22 cellular contexts compared by ENCODE assay signal in the genomic region with DNA sequence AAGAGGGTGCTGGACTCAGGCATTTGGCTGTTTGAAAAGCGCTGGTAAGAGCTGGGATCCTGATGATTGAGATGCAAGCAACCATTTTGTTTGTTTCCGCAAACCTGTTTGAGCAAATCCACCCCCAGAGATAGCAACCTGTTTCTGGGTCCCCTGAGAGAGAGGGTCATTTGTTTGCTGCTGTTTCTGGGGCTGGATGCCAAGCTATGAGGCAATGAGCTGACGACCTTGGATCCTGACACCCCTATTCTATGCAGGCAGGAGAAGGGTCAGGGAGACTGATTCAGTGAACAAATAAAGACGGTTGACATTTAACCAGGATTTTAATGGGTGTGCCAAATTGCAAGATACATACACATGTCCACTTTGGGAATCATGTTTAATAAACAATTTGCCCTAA. TPM values are rescaled to one million over a fixed set of nuclear protein-coding genes. Genes with fewer than 3 reads are reported as not detected.
DNase-seq lines count a peak whose midpoint lies in the region; ATAC-seq, FAIRE-seq and TF ChIP-seq lines count a peak whose summit lies in the region.
"Had no signal": no experiment of that assay in that cellular context is flagged by ENCODE, and none has a peak within 500 bp of the region (broad histone marks: within the 10 kb centered on the region; RNA-seq: fewer than 3 reads in every experiment).

No MANE protein-coding gene starts in this region.

- no peaks in the 10 kb centered on the region for H3K36me3 Mint-ChIP-seq in GM23338 (ENCODE audit: low read depth)

- H3F3A ChIP-seq in GM23338 (replicated peaks; ENCODE audit: low read depth): no peaks in the 10 kb centered on the region

- H3K79me2 ChIP-seq in GM23338 (replicated peaks; ENCODE audit: insufficient read depth) (no peaks in the 10 kb centered on the region), HepG2 (ENCODE audit: insufficient read depth, low read length) (no peaks in the 10 kb centered on the region)

- H3K4me3 Mint-ChIP-seq in GM23338: no peak overlapping the region

- ATAC-seq in GM23338: no peak
- ATAC-seq in body of pancreas: no peak
- peak; percentile 40 for ATAC-seq in HepG2
- ATAC-seq in HG03439 (IDR thresholded peaks at IDR 0.05; ENCODE audit: unreplicated experiment): no peak

- H3K27me3 Mint-ChIP-seq in GM23338 (ENCODE audit: insufficient read depth, low read depth, poor library complexity): peaks cover 4% of the 10 kb centered on the region

- POLR2A ChIA-PET in HepG2 (lab: Yijun Ruan, JAX): no interaction called here

- no peaks in the 10 kb centered on the region for H4K20me1 ChIP-seq in GM23338 (replicated peaks; ENCODE audit: insufficient read depth)
- H4K20me1 ChIP-seq in HepG2 (ENCODE audit: insufficient read depth, low read length): no peaks in the 10 kb centered on the region

- H3K27me3 ChIP-seq in GM23338 (ENCODE audit: insufficient read depth) (no peaks in the 10 kb centered on the region), body of pancreas (no peaks in the 10 kb centered on the region), HepG2 (ENCODE audit: control insufficient read depth in 1 of 2, insufficient read depth in 2 of 2, low read length in 2 of 2) (peaks cover 0 to 3% of the 10 kb centered on the region in 2 experiments; a peak in 3 of 5 replicates)

- TF ChIP-seq EP300 in HepG2 (IDR thresholded peaks at IDR 0.05; ENCODE audit: low read depth in 2 of 2, low read length in 2 of 2) (peak in 1 of 2 experiments; percentile 55; a peak in 1 of 4 replicates), HepG2 (CRISPR knock-in tag; IDR thresholded peaks at IDR 0.05; ENCODE audit: borderline replicate concordance) (no peak)

- H3K4me1 ChIP-seq in GM23338 (ENCODE audit: insufficient read depth): 0 out of 2 replicates have a peak, but pooled peaks cover 4% of the 10 kb centered on the region
- H3K4me1 ChIP-seq in body of pancreas: peaks cover 18% of the 10 kb centered on the region
- H3K4me1 ChIP-seq in HepG2 (ENCODE audit: insufficient read depth, low read length): peaks cover 46% of the 10 kb centered on the region

- no peak for DNase-seq in GM23338 (ENCODE audit: low spot score)
- DNase-seq in body of pancreas: peak in 3 of 4 donors; percentile 20 to 31 (median 30)
- DNase-seq in HepG2 (ENCODE audit: low spot score): peak; percentile 40
- peak; percentile 75 for DNase-seq in pons (ENCODE audit: low spot score)
- DNase-seq in 8988T: no peak
- no peak for DNase-seq in activated CD8-positive, alpha-beta memory T cell treated with anti-CD3 and anti-CD28 coated beads for 24 hours
- DNase-seq: DMS153, GDM1, NCI-H1048, NCI-H1436 treated with DMSO at 0.1 percent for 48 hours, NCI-H2081, NCI-H2227 treated with DMSO at 0.1 percent for 48 hours, NCI-H524, SHP77 had no signal

- in situ Hi-C loops in HepG2 (cut with HindIII; ENCODE audit: extremely low pct_ligation_motif_present, low pct_unique_long_range_greater_than_20kb): no loop called here

- no TSS peak for BruUV-seq in HepG2 (replicated peaks; lab: Mats Ljungman, UMichigan)

- intact Hi-C loops in body of pancreas (cut with DNase I) (no loop called here), HepG2 (cut with micrococcal nuclease; ENCODE audit: unreplicated experiment) (no loop called here)

- no peak overlapping the region for H3K9ac ChIP-seq in HepG2 (ENCODE audit: insufficient read depth, low read depth, low read length)

- CTCF ChIA-PET in HepG2 (lab: Yijun Ruan, JAX; ENCODE audit: low intra/inter-chr PET ratio, low total read pairs): no interaction called here

- H3K9me3 Mint-ChIP-seq in GM23338: no peaks in the 10 kb centered on the region

- FAIRE-seq in HepG2 (lab: Jason Lieb, UNC): peak; percentile 26
- FAIRE-seq: GM19239 had no signal

- no peak overlapping the region for H3K27ac Mint-ChIP-seq in GM23338

- H3K4me2 ChIP-seq in GM23338 (0 out of 2 replicates have a peak overlapping the region, but pooled peaks have one; percentile 32), HepG2 (ENCODE audit: low read depth, low read length) (peak overlapping the region; percentile 38; the same call in 1 of the 2 replicates)

- H3K27ac ChIP-seq in GM23338 (ENCODE audit: low read depth): no peak overlapping the region
- H3K27ac ChIP-seq in body of pancreas: peak overlapping the region in 1 of 4 donors; percentile 22
- H3K27ac ChIP-seq in HepG2 (ENCODE audit: extremely low read length, insufficient read depth, low read length): no peak overlapping the region
- H3K27ac ChIP-seq: SK-N-MC had no signal

- peaks cover 9% of the 10 kb centered on the region for H3K4me1 Mint-ChIP-seq in GM23338

- H3K4me3 ChIP-seq in GM23338 (no peak overlapping the region), body of pancreas (no peak overlapping the region), HepG2 (replicated peaks in 1 of 3; ENCODE audit: insufficient read depth in 1 of 3, low read depth in 2 of 3, low read length in 3 of 3) (no peak overlapping the region)
- H3K4me3 ChIP-seq: SK-N-MC had no signal

- no peaks in the 10 kb centered on the region for H3K9me2 ChIP-seq in GM23338 (ENCODE audit: insufficient read depth)

- H2AFZ ChIP-seq in GM23338 (peak overlapping the region; percentile 76; the same call in 1 of the 2 replicates), HepG2 (ENCODE audit: low read length) (no peak overlapping the region)

- no peak for TF ChIP-seq CTCF in GM23338 (conservative IDR thresholded peaks at IDR 0.05; ENCODE audit: low read depth in 2 of 2)
- no peak for TF ChIP-seq CTCF in body of pancreas (IDR thresholded peaks at IDR 0.05)
- TF ChIP-seq CTCF in HepG2 (CRISPR knock-in tag; IDR thresholded peaks at IDR 0.05): no peak

- TF ChIP-seq RAD21 in HepG2 (CRISPR knock-in tag; IDR thresholded peaks at IDR 0.05): no peak

- H3K36me3 ChIP-seq in GM23338 (ENCODE audit: insufficient read depth): no peaks in the 10 kb centered on the region
- no peaks in the 10 kb centered on the region for H3K36me3 ChIP-seq in body of pancreas (replicated peaks in 1 of 2; ENCODE audit: insufficient read depth in 1 of 2, low read depth in 2 of 2)
- no peaks in the 10 kb centered on the region for H3K36me3 ChIP-seq in HepG2 (replicated peaks in 1 of 2; ENCODE audit: control insufficient read depth in 1 of 2, insufficient read depth in 2 of 2, low read length in 2 of 2)

- WGBS in body of pancreas, 2 donors: 14 to 31% methylated on average over 4 of the region's 4 CpGs
- WGBS in HepG2 (ENCODE audit: low lambda C conversion rate): 0% methylated on average over 3 of the region's 4 CpGs

- no peaks in the 10 kb centered on the region for H3K9me3 ChIP-seq in body of pancreas
- no peaks in the 10 kb centered on the region for H3K9me3 ChIP-seq in HepG2 (ENCODE audit: low read length)

- TF ChIP-seq POLR2A in body of pancreas (IDR thresholded peaks at IDR 0.05) (no peak), HepG2 (IDR thresholded peaks at IDR 0.05; ENCODE audit: insufficient read depth in 1 of 2, low read depth in 2 of 2, low read length in 2 of 2) (no peak)

TF ChIP-seq in GM23338, 12 proteins besides CTCF, POLR2A, EP300 and RAD21:
- TF ChIP-seq NANOG (IDR thresholded peaks at IDR 0.05; ENCODE audit: borderline replicate concordance): no peak

TF ChIP-seq in HepG2, 621 proteins besides CTCF, POLR2A, EP300 and RAD21 (continues in another document):
- no peak for TF ChIP-seq BRCA1 (CRISPR knock-in tag; IDR thresholded peaks at IDR 0.05)
- no peak for TF ChIP-seq NR3C1 (CRISPR knock-in tag; IDR thresholded peaks at IDR 0.05)
- peak; percentile 34; the same call in 1 of the 2 replicates for TF ChIP-seq FOXA3 (CRISPR knock-in tag; IDR thresholded peaks at IDR 0.05)
- 0 out of 2 replicates have a peak, but pooled peaks have one; percentile 29 for TF ChIP-seq TARDBP (CRISPR knock-in tag; IDR thresholded peaks at IDR 0.05)
- TF ChIP-seq MIER3 (CRISPR knock-in tag; IDR thresholded peaks at IDR 0.05; ENCODE audit: borderline replicate concordance): no peak

RNA-seq across cellular contexts. Expression of a gene that starts 9.9 kb away (rescaled TPM):
- 0.16 and 0.28 TPM in 2 replicates for total RNA-seq in GM23338 (2014; rRNA removed; shearing (Covaris generic))
- 0.16 and 0.23 TPM in 2 replicates for polyA plus RNA-seq in GM23338 (2016; fragmentation: Nextera tagmentation; extraction: Ambion mirVana)
- total RNA-seq in body of pancreas: under 1 TPM; 0.26 to 0.66 TPM
- total RNA-seq in HepG2 (2016; rRNA removed; fragmentation: Illumina TruSeq; extraction: Trizol): not detected in 2 replicates
- not detected in 2 replicates for total RNA-seq in HepG2 (2016; cell fraction: cytosol; rRNA removed; fragmentation: Illumina TruSeq; extraction: Trizol; ENCODE audit: low read depth)
- not detected in 2 replicates for total RNA-seq in HepG2 (2016; cell fraction: insoluble cytoplasmic fraction; rRNA removed; fragmentation: Illumina TruSeq; extraction: Trizol)
- not detected in 2 replicates for total RNA-seq in HepG2 (2016; cell fraction: membrane; rRNA removed; fragmentation: Illumina TruSeq; extraction: Trizol)
- total RNA-seq in HepG2 (2016; cell fraction: nucleus; rRNA removed; fragmentation: Illumina TruSeq; extraction: Trizol): not detected in 2 replicates
- polyA plus RNA-seq in HepG2 (2011; rRNA removed): 0.04 TPM in 1 of 2 replicates, not detected in the other
- polyA plus RNA-seq in HepG2 (2011; cell fraction: cytosol; rRNA removed): not detected in 2 replicates
- polyA plus RNA-seq in HepG2 (2011; cell fraction: nucleus; rRNA removed): 0.03 and 0.05 TPM in 2 replicates
- 0.07 TPM in 1 of 2 replicates, not detected in the other for polyA plus RNA-seq in HepG2 (2012)
- not detected in 2 replicates for polyA plus RNA-seq in HepG2 (2016; cell fraction: cytosol; fragmentation: Illumina TruSeq; extraction: Trizol; ENCODE audit: low read depth)
- not detected in 2 replicates for polyA plus RNA-seq in HepG2 (2016; cell fraction: insoluble cytoplasmic fraction; fragmentation: Illumina TruSeq; extraction: Trizol; ENCODE audit: low read depth)
- not detected in 2 replicates for polyA plus RNA-seq in HepG2 (2016; cell fraction: membrane; fragmentation: Illumina TruSeq; extraction: Trizol; ENCODE audit: low read depth)
- polyA plus RNA-seq in HepG2 (2016; cell fraction: nucleus; fragmentation: Illumina TruSeq; extraction: Trizol; ENCODE audit: insufficient read depth, low read depth): not detected in 2 replicates
- not detected in 2 replicates for polyA minus RNA-seq in HepG2 (2011; rRNA and poly(A)+ RNA removed; ENCODE audit: low replicate concordance)
- not detected in 2 replicates for polyA minus RNA-seq in HepG2 (2011; cell fraction: cytosol; rRNA and poly(A)+ RNA removed)
- polyA minus RNA-seq in HepG2 (2011; cell fraction: nucleus; rRNA and poly(A)+ RNA removed): not detected in 2 replicates
- total RNA-seq: H4, HT-29, MCF 10A, RPMI7951 had no signal
- polyA plus RNA-seq: AG04450 had no signal

Comparison
In these comparisons a context has a peak if more than half of its experiments do, and no peak if none do; other contexts are left out.
1. DNase-seq: peak in body of pancreas (3 of 4), HepG2 (single experiment) and pons (single experiment); none in GM23338 (single experiment), 8988T (single experiment) and activated CD8-positive, alpha-beta memory T cell treated with anti-CD3 and anti-CD28 coated beads for 24 hours (single experiment).